2 cellular contexts compared by ENCODE assay signal in genomic region chr22:40040927-40041326, GRCh38.
TF ChIP-seq lines count a peak whose summit lies in the region.

No MANE protein-coding gene starts in this region.

TF ChIP-seq in liver, 16 proteins besides CTCF, POLR2A, EP300 and RAD21:
- TF ChIP-seq FOXA1 (IDR thresholded peaks at IDR 0.05) (no peak), NR2F2 (IDR thresholded peaks at IDR 0.05) (peak; percentile 77), EGR1 (IDR thresholded peaks at IDR 0.05; ENCODE audit: low read depth in 2 of 2) (no peak)

TF ChIP-seq in HepG2, 621 proteins besides CTCF, POLR2A, EP300 and RAD21:
- TF ChIP-seq HNF4G (IDR thresholded peaks at IDR 0.05; ENCODE audit: borderline replicate concordance, low read depth, low read length): no peak
- TF ChIP-seq HNF4G (CRISPR knock-in tag; IDR thresholded peaks at IDR 0.05; ENCODE audit: borderline replicate concordance, low read depth): no peak
- no peak for TF ChIP-seq ZNF576 (CRISPR knock-in tag; IDR thresholded peaks at IDR 0.05)
